Comparison of ENCODE assay signal across 1 cellular context in the genomic region with DNA sequence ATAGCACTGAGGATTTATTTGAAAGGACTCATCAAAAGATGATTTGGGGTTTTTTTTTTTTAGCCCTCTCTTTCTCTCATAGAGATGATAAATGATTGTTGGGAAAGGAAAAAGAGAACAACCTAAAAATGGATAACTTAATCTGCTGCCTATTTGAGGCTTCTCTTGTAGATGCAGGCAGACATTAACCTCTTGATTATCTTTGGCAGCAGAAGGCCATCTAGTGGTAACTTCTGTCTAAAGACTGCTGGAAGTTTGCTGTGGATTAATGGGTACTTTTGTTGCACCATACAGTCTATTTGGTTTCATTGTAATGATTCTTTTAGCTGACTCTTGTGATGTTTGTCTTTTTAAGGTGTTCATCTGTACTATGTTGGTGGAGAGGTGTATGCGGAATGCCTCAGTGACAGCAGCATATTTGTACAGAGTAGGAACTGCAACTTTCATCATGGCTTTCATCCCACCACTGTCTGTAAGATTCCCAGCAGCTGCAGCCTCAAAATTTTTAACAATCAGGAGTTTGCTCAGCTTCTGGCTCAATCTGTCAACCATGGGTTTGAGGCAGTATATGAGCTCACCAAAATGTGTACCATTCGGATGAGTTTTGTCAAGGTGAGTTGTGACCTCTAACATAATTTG.
TF ChIP-seq lines count a peak whose summit lies in the region.

No MANE protein-coding gene starts in this region.

TF ChIP-seq in IMR-90, 13 proteins besides CTCF, POLR2A, EP300 and RAD21:
- peak; percentile 65 for TF ChIP-seq SMC3 (IDR thresholded peaks at IDR 0.05; ENCODE audit: low read depth, low read length)
- TF ChIP-seq, protein P1, sequence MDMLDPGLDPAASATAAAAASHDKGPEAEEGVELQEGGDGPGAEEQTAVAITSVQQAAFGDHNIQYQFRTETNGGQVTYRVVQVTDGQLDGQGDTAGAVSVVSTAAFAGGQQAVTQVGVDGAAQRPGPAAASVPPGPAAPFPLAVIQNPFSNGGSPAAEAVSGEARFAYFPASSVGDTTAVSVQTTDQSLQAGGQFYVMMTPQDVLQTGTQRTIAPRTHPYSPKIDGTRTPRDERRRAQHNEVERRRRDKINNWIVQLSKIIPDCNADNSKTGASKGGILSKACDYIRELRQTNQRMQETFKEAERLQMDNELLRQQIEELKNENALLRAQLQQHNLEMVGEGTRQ (IDR thresholded peaks at IDR 0.05; ENCODE audit: low read depth, low read length): no peak
- TF ChIP-seq MAFK (IDR thresholded peaks at IDR 0.05; ENCODE audit: low read depth, low read length): no peak
- TF ChIP-seq CEBPB (IDR thresholded peaks at IDR 0.05; ENCODE audit: low read depth, low read length): 0 out of 2 replicates have a peak, but pooled peaks have one; percentile 20
